Comparison of ENCODE assay signal across 9 cellular contexts in genomic region chr3:185959609-185960517, GRCh38. TPM values are rescaled to one million over a fixed set of nuclear protein-coding genes. Genes with fewer than 3 reads are reported as not detected.
A peak's percentile ranks its signal among the peaks of the same experiment; 100 is the strongest.
DNase-seq lines count a peak whose midpoint lies in the region; ATAC-seq, FAIRE-seq and TF ChIP-seq lines count a peak whose summit lies in the region.
"Had no signal": no experiment of that assay in that cellular context is flagged by ENCODE, and none has a peak within 500 bp of the region (broad histone marks: within the 10 kb centered on the region; RNA-seq: fewer than 3 reads in every experiment).

No MANE protein-coding gene starts in this region.

- ATAC-seq in HG02610 (IDR thresholded peaks at IDR 0.05; ENCODE audit: unreplicated experiment) (no peak), HG03354 (IDR thresholded peaks at IDR 0.05; ENCODE audit: poor library complexity, severe bottlenecking, unreplicated experiment) (no peak), HG03378 (IDR thresholded peaks at IDR 0.05; ENCODE audit: unreplicated experiment) (no peak)

- H3K4me3 ChIP-seq in epithelial cell of esophagus (ENCODE audit: low read length): peak overlapping the region; percentile 46

- no peak for FAIRE-seq in GM19239 (lab: Jason Lieb, UNC)
- FAIRE-seq: endometrium had no signal

- no peak for TF ChIP-seq CTCF in epithelial cell of esophagus (IDR thresholded peaks at IDR 0.05; ENCODE audit: insufficient read depth, low read depth, low read length, missing control alignments)

- DNase-seq in GM03348 (ENCODE audit: low spot score) (peak; percentile 33), NOMO-1 (lab: John Stamatoyannopoulos, UW; ENCODE audit: unreplicated experiment in 2 of 2) (peak; percentile 61 to 88), epithelial cell of esophagus (ENCODE audit: low read depth) (peak; percentile 65), renal cortical epithelial cell (ENCODE audit: low read depth) (peak; percentile 88), GM19239 (ENCODE audit: insufficient read length, low spot score) (no peak)

RNA-seq across cellular contexts. Expression of gene TRA2B, which starts 22.0 kb away (rescaled TPM):
- 170 and 204 TPM in 2 replicates for total RNA-seq in renal cortical epithelial cell
